In genomic region chr3:49686769-49687418, GRCh38 we compare ENCODE assay signal across 1 cellular context.
TF ChIP-seq lines count a peak whose summit lies in the region.

No MANE protein-coding gene starts in this region.

TF ChIP-seq in K562, 482 proteins besides CTCF, POLR2A, EP300 and RAD21:
- TF ChIP-seq ZBTB33 (CRISPR knock-in tag; IDR thresholded peaks at IDR 0.05) = peak; percentile 84
- TF ChIP-seq POLR2G (IDR thresholded peaks at IDR 0.05; ENCODE audit: low read depth, low read length) = peak; percentile 31; the same call in 1 of the 2 replicates
